In the genomic region with DNA sequence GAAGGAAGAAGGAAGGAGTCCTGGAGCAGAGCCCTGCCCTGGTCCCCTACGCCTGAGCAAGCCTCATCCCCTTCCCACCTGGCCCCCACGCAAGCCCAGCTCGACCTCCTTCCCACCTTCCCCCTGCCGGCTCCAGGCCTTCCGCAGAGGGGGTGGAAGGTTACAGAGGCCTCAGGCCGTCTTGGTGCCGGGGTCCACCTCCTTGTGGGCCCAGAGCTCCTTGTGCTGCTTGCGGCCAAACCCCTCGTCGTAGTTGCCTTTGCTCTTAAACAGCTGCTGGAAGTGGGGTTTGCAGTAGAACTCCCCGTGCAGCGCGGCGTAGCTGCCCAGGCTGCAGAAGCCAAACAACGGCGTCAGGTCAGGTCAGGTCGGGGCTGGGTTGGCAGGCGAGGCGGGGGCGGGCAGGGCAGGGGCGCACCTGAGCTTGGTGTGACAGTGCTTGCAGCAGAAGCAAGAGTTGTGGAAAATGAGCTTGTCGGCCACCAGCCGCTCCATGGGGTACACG, we compare ENCODE assay signal across 8 cellular contexts. TPM values are rescaled to one million over a fixed set of nuclear protein-coding genes. Genes with fewer than 3 reads are reported as not detected.
DNase-seq lines count a peak whose midpoint lies in the region; ATAC-seq, FAIRE-seq and TF ChIP-seq lines count a peak whose summit lies in the region.

No MANE protein-coding gene starts in this region.

- no peak overlapping the region for H3K56ac ChIP-seq in IMR-90 (ENCODE audit: extremely low read depth, insufficient read depth, low read length)

- peaks cover 41% of the 10 kb centered on the region for H3K4me1 ChIP-seq in A673 (ENCODE audit: insufficient read depth, low read length, poor library complexity, severe bottlenecking)
- H3K4me1 ChIP-seq in IMR-90 (ENCODE audit: control insufficient read depth, insufficient read depth, low read length), result no peaks in the 10 kb centered on the region
- peaks cover 11% of the 10 kb centered on the region for H3K4me1 ChIP-seq in astrocyte (ENCODE audit: insufficient read depth, low read length)
- peaks cover 35% of the 10 kb centered on the region for H3K4me1 ChIP-seq in mesodermal cell (ENCODE audit: control insufficient read depth, insufficient read depth, low read length, poor library complexity, severe bottlenecking)

- TF ChIP-seq RAD21 in IMR-90 (IDR thresholded peaks at IDR 0.05; ENCODE audit: low read length), result no peak

- no peaks in the 10 kb centered on the region for H3K9me3 Mint-ChIP-seq in astrocyte (ENCODE audit: unreplicated experiment)

- FAIRE-seq in astrocyte (lab: Jason Lieb, UNC), result no peak

- intact Hi-C loops in A673 (cut with micrococcal nuclease; ENCODE audit: unreplicated experiment) (loop anchor here (5.0 to 10.0 kb wide), 2 partner anchors 76 to 274 kb away; a partner anchor contains a TSS), IMR-90 (cut with micrococcal nuclease) (loop anchor here (5.0 kb wide), 1 partner anchor 271 kb away; no protein-coding TSS in a partner anchor)

- POLR2A ChIA-PET in A673 (lab: Charles Lee; ENCODE audit: low non-redundant PET), result interaction anchor here (0.6 kb wide), 1 partner anchor 44 kb away, joined by 4 read pairs; no protein-coding TSS in a partner anchor
- POLR2A ChIA-PET in IMR-90 (lab: Charles Lee; ENCODE audit: unreplicated experiment), result no interaction called here

- no peak for DNase-seq in A673 (ENCODE audit: low spot score)
- DNase-seq in IMR-90, result no peak
- no peak for DNase-seq in astrocyte (ENCODE audit: low read depth)
- DNase-seq in GM19240 (ENCODE audit: insufficient read length, low spot score), result no peak
- no peak for DNase-seq in amygdala (lab: John Stamatoyannopoulos, UW)
- DNase-seq in COR-L47 (lab: John Stamatoyannopoulos, UW), result no peak

- peak overlapping the region; percentile 4; the same call in 1 of the 2 replicates for H2AK5ac ChIP-seq in IMR-90 (ENCODE audit: low read depth, low read length)

- H3K18ac ChIP-seq in IMR-90 (ENCODE audit: low read depth, low read length), result no peak overlapping the region

- no peak overlapping the region for H3K14ac ChIP-seq in IMR-90 (replicated peaks; ENCODE audit: low read depth, low read length)

- peaks cover 13% of the 10 kb centered on the region for H3K36me3 ChIP-seq in A673 (ENCODE audit: insufficient read depth, low read length, poor library complexity, severe bottlenecking)
- peaks cover 16% of the 10 kb centered on the region for H3K36me3 ChIP-seq in IMR-90 (ENCODE audit: control insufficient read depth, insufficient read depth, low read length)
- peaks cover 1% of the 10 kb centered on the region for H3K36me3 ChIP-seq in astrocyte (ENCODE audit: insufficient read depth, low read length)
- peaks cover 45% of the 10 kb centered on the region for H3K36me3 ChIP-seq in mesodermal cell (ENCODE audit: control insufficient read depth, insufficient read depth, low read length)

- H3K4ac ChIP-seq in IMR-90 (ENCODE audit: low read depth, low read length), result no peak overlapping the region

- no peak for TF ChIP-seq POLR2A in IMR-90 (IDR thresholded peaks at IDR 0.05; ENCODE audit: low read depth, low read length)

- in situ Hi-C loops in IMR-90 (cut with MboI; ENCODE audit: low sequenced_read_pairs), result no loop called here

- H2BK5ac ChIP-seq in IMR-90 (ENCODE audit: low read depth, low read length, poor library complexity, severe bottlenecking), result no peak overlapping the region

- H3K4me3 Mint-ChIP-seq in astrocyte (ENCODE audit: unreplicated experiment), result peak overlapping the region; percentile 79

- H3K23ac ChIP-seq in IMR-90 (ENCODE audit: low read depth, low read length), result no peak overlapping the region

- H3K27me3 ChIP-seq in A673 (replicated peaks; ENCODE audit: insufficient read depth, low read depth, low read length, poor library complexity) (no peaks in the 10 kb centered on the region), IMR-90 (ENCODE audit: control insufficient read depth, insufficient read depth, low read length) (no peaks in the 10 kb centered on the region), astrocyte (ENCODE audit: insufficient read depth, low read length) (no peaks in the 10 kb centered on the region)

- no peak overlapping the region for H2AFZ ChIP-seq in IMR-90 (replicated peaks; ENCODE audit: low read length, poor library complexity)
- no peak overlapping the region for H2AFZ ChIP-seq in astrocyte (ENCODE audit: low read depth, low read length)

- CTCF ChIA-PET in A673 (lab: Charles Lee), result interaction anchor here (1.2 kb wide), 1 partner anchor 22 kb away, joined by 3 read pairs; no protein-coding TSS in a partner anchor
- CTCF ChIA-PET in IMR-90 (lab: Yijun Ruan, JAX), result no interaction called here

- H4K5ac ChIP-seq in IMR-90 (ENCODE audit: low read depth, low read length), result no peak overlapping the region

- no peak overlapping the region for H2BK120ac ChIP-seq in IMR-90 (ENCODE audit: low read depth, low read length)

- H4K20me1 ChIP-seq in IMR-90 (ENCODE audit: insufficient read depth, low read length), result peaks cover 5% of the 10 kb centered on the region
- H4K20me1 ChIP-seq in astrocyte (ENCODE audit: insufficient read depth, low read length), result peaks cover 30% of the 10 kb centered on the region

- WGBS in IMR-90 (ENCODE audit: extremely low coverage in 2 of 2, insufficient read length in 1 of 2), 2 experiments, result 64% methylated on average over 8 of the region's 24 CpGs; no CpG with 5 or more reads in 1 of the 2 experiments
- 56 to 58% methylated on average over 19 of the region's 24 CpGs for WGBS in mesodermal cell (ENCODE audit: insufficient coverage in 2 of 2), 2 experiments

- no peak overlapping the region; the same call in 1 of the 2 replicates for H3K4me2 ChIP-seq in IMR-90 (ENCODE audit: low read depth, low read length)
- H3K4me2 ChIP-seq in astrocyte (ENCODE audit: low read length), result peak overlapping the region; percentile 90

- H2AK9ac ChIP-seq in IMR-90 (replicated peaks; ENCODE audit: low read depth, low read length, poor library complexity), result no peak overlapping the region

- dilution Hi-C loops in IMR-90 (cut with HindIII; ENCODE audit: low sequenced_read_pairs, unreplicated experiment), result no loop called here

- H3K9ac ChIP-seq in IMR-90 (ENCODE audit: low read depth, low read length) (no peak overlapping the region), astrocyte (ENCODE audit: low read length) (no peak overlapping the region)

- peaks cover 4% of the 10 kb centered on the region for H3K4me1 Mint-ChIP-seq in astrocyte (ENCODE audit: low read depth, unreplicated experiment)

- no peaks in the 10 kb centered on the region for H3K9me1 ChIP-seq in IMR-90 (ENCODE audit: insufficient read depth, low read length)

- no peak overlapping the region for H4K8ac ChIP-seq in IMR-90 (ENCODE audit: low read depth in 2 of 2, low read length in 2 of 2)

- no peak overlapping the region for H2BK20ac ChIP-seq in IMR-90 (ENCODE audit: low read depth, low read length)

- H3K4me3 ChIP-seq in A673 (ENCODE audit: low read depth, low read length, poor library complexity, severe bottlenecking), result peak overlapping the region; percentile 76
- no peak overlapping the region for H3K4me3 ChIP-seq in IMR-90 (ENCODE audit: insufficient read depth, low read depth, low read length)
- H3K4me3 ChIP-seq in astrocyte (ENCODE audit: insufficient read depth, low read depth, low read length), result peak overlapping the region; percentile 61
- H3K4me3 ChIP-seq in mesodermal cell (ENCODE audit: extremely low read depth, insufficient read depth, low read length, poor library complexity, severe bottlenecking), result peak overlapping the region; percentile 77

- ATAC-seq in IMR-90 (ENCODE audit: low read depth), result no peak
- no peak for ATAC-seq in HG02763 (IDR thresholded peaks at IDR 0.05; ENCODE audit: unreplicated experiment)

- H3K79me2 ChIP-seq in astrocyte (ENCODE audit: insufficient read depth, low read length), result peaks cover 4% of the 10 kb centered on the region

- peaks cover 0 to 30% of the 10 kb centered on the region in 2 experiments; a peak in 2 of 4 replicates for H3K79me1 ChIP-seq in IMR-90 (ENCODE audit: low read depth in 1 of 2, low read length in 2 of 2)

- BruUV-seq in A673 (replicated peaks; lab: Mats Ljungman, UMichigan) (no TSS peak), IMR-90 (replicated peaks; lab: Mats Ljungman, UMichigan) (no TSS peak)

- peak overlapping the region; percentile 41 for H3K27ac Mint-ChIP-seq in astrocyte (ENCODE audit: unreplicated experiment)

- H2BK15ac ChIP-seq in IMR-90 (ENCODE audit: low read depth, low read length), result no peak overlapping the region

- H3K27ac ChIP-seq in A673 (ENCODE audit: low read depth, low read length, poor library complexity, severe bottlenecking) (peak overlapping the region; percentile 84), IMR-90 (ENCODE audit: insufficient read depth, low read length) (no peak overlapping the region), astrocyte (ENCODE audit: low read depth, low read length) (no peak overlapping the region), mesodermal cell (ENCODE audit: low read depth, low read length, severe bottlenecking) (no peak overlapping the region)

- H3K9me3 ChIP-seq in A673 (ENCODE audit: low read depth, low read length, poor library complexity, severe bottlenecking), result no peaks in the 10 kb centered on the region
- H3K9me3 ChIP-seq in IMR-90 (ENCODE audit: control insufficient read depth, insufficient read depth, low read length), result no peaks in the 10 kb centered on the region
- H3K9me3 ChIP-seq in astrocyte (ENCODE audit: insufficient read depth, low read depth, low read length), result no peaks in the 10 kb centered on the region
- no peaks in the 10 kb centered on the region for H3K9me3 ChIP-seq in mesodermal cell (ENCODE audit: control insufficient read depth, low read length)

- TF ChIP-seq CTCF in A673 (conservative IDR thresholded peaks at IDR 0.05; ENCODE audit: low read depth, low read length) (no peak), IMR-90 (conservative IDR thresholded peaks at IDR 0.05; ENCODE audit: low read depth, low read length) (no peak), astrocyte (IDR thresholded peaks at IDR 0.05; ENCODE audit: insufficient read depth, low read depth, low read length) (no peak)

- H3K27me3 Mint-ChIP-seq in astrocyte (ENCODE audit: low read depth, unreplicated experiment), result no peaks in the 10 kb centered on the region

- no peak overlapping the region for H4K91ac ChIP-seq in IMR-90 (ENCODE audit: insufficient read depth, low read depth, low read length)

- peaks cover 13% of the 10 kb centered on the region for H3K36me3 Mint-ChIP-seq in astrocyte (ENCODE audit: low read depth, unreplicated experiment)

RNA-seq across cellular contexts. Expression of a gene that starts 1.5 kb away (rescaled TPM):
- total RNA-seq in A673 (2021) (119 and 127 TPM in 2 replicates), IMR-90 (2012; rRNA removed) (4.5 and 4.7 TPM in 2 replicates), astrocyte (54.8 and 55.0 TPM in 2 replicates)
- 21.7 and 32.3 TPM in 2 replicates for polyA plus RNA-seq in IMR-90 (2012; rRNA removed)
- polyA plus RNA-seq in IMR-90 (2012; cell fraction: cytosol; rRNA removed), result 8.2 and 17.9 TPM in 2 replicates
- polyA plus RNA-seq in IMR-90 (2012; cell fraction: nucleus; rRNA removed; ENCODE audit: low replicate concordance), result 66.0 and 140 TPM in 2 replicates
- 115 TPM for polyA plus RNA-seq in mesodermal cell (2013, experiment 1 of 2)
- 93.5 TPM for polyA plus RNA-seq in mesodermal cell (2013, experiment 2 of 2)

RNA-seq across cellular contexts. Expression of a gene that starts 43.2 kb away (rescaled TPM):
- total RNA-seq in A673 (2021), result 56.3 and 62.8 TPM in 2 replicates
- 14.7 and 19.9 TPM in 2 replicates for total RNA-seq in IMR-90 (2012; rRNA removed)
- 30.8 and 30.9 TPM in 2 replicates for polyA plus RNA-seq in IMR-90 (2012; rRNA removed)
- polyA plus RNA-seq in IMR-90 (2012; cell fraction: cytosol; rRNA removed), result 22.7 and 27.1 TPM in 2 replicates
- 97.1 and 101 TPM in 2 replicates for polyA plus RNA-seq in IMR-90 (2012; cell fraction: nucleus; rRNA removed; ENCODE audit: low replicate concordance)
- 28.6 and 35.7 TPM in 2 replicates for total RNA-seq in astrocyte
- polyA plus RNA-seq in mesodermal cell (2013, experiment 1 of 2), result 25.5 TPM
- polyA plus RNA-seq in mesodermal cell (2013, experiment 2 of 2), result 23.4 TPM
